Comparison of ENCODE assay signal across 16 cellular contexts in genomic region chr5:40046792-40047191, GRCh38.
DNase-seq lines count a peak whose midpoint lies in the region; ATAC-seq and TF ChIP-seq lines count a peak whose summit lies in the region.
"Had no signal": no experiment of that assay in that cellular context is flagged by ENCODE, and none has a peak within 500 bp of the region (broad histone marks: within the 10 kb centered on the region; RNA-seq: fewer than 3 reads in every experiment).

No MANE protein-coding gene starts in this region.

- H3K27me3 ChIP-seq in IMR-90 (ENCODE audit: control insufficient read depth, insufficient read depth, low read length): no peaks in the 10 kb centered on the region
- H3K27me3 ChIP-seq in mammary epithelial cell (ENCODE audit: insufficient read depth, low read length): no peaks in the 10 kb centered on the region
- no peaks in the 10 kb centered on the region for H3K27me3 ChIP-seq in heart left ventricle
- H3K27me3 ChIP-seq: ovary had no signal

- no peaks in the 10 kb centered on the region for H3K9me3 ChIP-seq in IMR-90 (ENCODE audit: control insufficient read depth, insufficient read depth, low read length)
- no peaks in the 10 kb centered on the region for H3K9me3 ChIP-seq in mammary epithelial cell (replicated peaks; ENCODE audit: insufficient read depth, low read length)
- H3K9me3 ChIP-seq in heart left ventricle: peaks cover 0 to 6% (median 0%) of the 10 kb centered on the region in 12 donors
- H3K9me3 ChIP-seq: A549, ovary, SK-N-SH had no signal

- no peaks in the 10 kb centered on the region for H3K9me1 ChIP-seq in IMR-90 (ENCODE audit: insufficient read depth, low read length)

- TF ChIP-seq POLR2A in IMR-90 (IDR thresholded peaks at IDR 0.05; ENCODE audit: low read depth, low read length): no peak
- no peak for TF ChIP-seq POLR2A in heart left ventricle (IDR thresholded peaks at IDR 0.05)

- H3K79me1 ChIP-seq in IMR-90 (ENCODE audit: low read depth in 1 of 2, low read length in 2 of 2): no peaks in the 10 kb centered on the region

- H3K4ac ChIP-seq in IMR-90 (ENCODE audit: low read depth, low read length): no peak overlapping the region

- intact Hi-C loops in IMR-90 (cut with micrococcal nuclease) (no loop called here), mammary epithelial cell (cut with micrococcal nuclease) (no loop called here), heart left ventricle (cut with DNase I) (no loop called here)

- TF ChIP-seq CTCF in IMR-90 (conservative IDR thresholded peaks at IDR 0.05; ENCODE audit: low read depth, low read length): no peak
- no peak for TF ChIP-seq CTCF in mammary epithelial cell (conservative IDR thresholded peaks at IDR 0.05 in 1 of 2, IDR thresholded peaks at IDR 0.05 in 1 of 2; ENCODE audit: extremely low read depth in 1 of 2, insufficient read depth in 1 of 2, low read depth in 1 of 2, low read length in 2 of 2)
- no peak for TF ChIP-seq CTCF in osteocyte (IDR thresholded peaks at IDR 0.05)
- no peak for TF ChIP-seq CTCF in heart left ventricle (IDR thresholded peaks at IDR 0.05)

- TF ChIP-seq RAD21 in IMR-90 (IDR thresholded peaks at IDR 0.05; ENCODE audit: low read length): no peak

- H3K79me2 ChIP-seq in mammary epithelial cell (ENCODE audit: insufficient read depth, low read length): no peaks in the 10 kb centered on the region

- peak; percentile 44 for DNase-seq in A172 (ENCODE audit: low spot score)
- DNase-seq in IMR-90: peak; percentile 12
- peak; percentile 77 for DNase-seq in mammary epithelial cell
- DNase-seq in iris pigment epithelial cell (ENCODE audit: low read depth): peak; percentile 84
- no peak for DNase-seq in osteocyte (ENCODE audit: extremely low spot score, unreplicated experiment)
- DNase-seq in OCI-M1 (lab: John Stamatoyannopoulos, UW): no peak
- no peak for DNase-seq in CD1c-positive myeloid dendritic cell (ENCODE audit: extremely low spot score)
- DNase-seq in heart left ventricle: no peak
- DNase-seq: activated naive CD4-positive, alpha-beta T cell treated with anti-CD3 and anti-CD28 coated beads for 36 hours; NCI-H2081 treated with DMSO at 0.1 percent for 48 hours; ovary; SK-N-SH; stimulated activated CD4-positive, alpha-beta T cell treated with anti-CD3 and anti-CD28 coated beads, Interleukin-15, amount 100 ng/mL, for 24 hours had no signal

- no peak overlapping the region for H3K56ac ChIP-seq in IMR-90 (ENCODE audit: extremely low read depth, insufficient read depth, low read length)

- no peak overlapping the region for H2BK5ac ChIP-seq in IMR-90 (ENCODE audit: low read depth, low read length, poor library complexity, severe bottlenecking)

- H2BK120ac ChIP-seq in IMR-90 (ENCODE audit: low read depth, low read length): no peak overlapping the region

- ATAC-seq in IMR-90 (ENCODE audit: low read depth) (no peak; the same call in 1 of the 2 replicates), heart left ventricle (no peak)
- ATAC-seq: A549 had no signal

- H3K27ac Mint-ChIP-seq in osteocyte (ENCODE audit: unreplicated experiment): no peak overlapping the region
- H3K27ac Mint-ChIP-seq: activated naive CD4-positive, alpha-beta T cell treated with anti-CD3 and anti-CD28 coated beads for 36 hours; mesothelial cell of epicardium had no signal

- H2AK9ac ChIP-seq in IMR-90 (replicated peaks; ENCODE audit: low read depth, low read length, poor library complexity): no peak overlapping the region

- dilution Hi-C loops in IMR-90 (cut with HindIII; ENCODE audit: low sequenced_read_pairs, unreplicated experiment) (no loop called here), mammary epithelial cell (cut with HindIII; ENCODE audit: low sequenced_read_pairs) (no loop called here)

- in situ Hi-C loops in IMR-90 (cut with MboI; ENCODE audit: low sequenced_read_pairs) (no loop called here), mammary epithelial cell (cut with MboI; ENCODE audit: low sequenced_read_pairs in 2 of 2) (no loop called here)

- no peak overlapping the region for H3K9ac ChIP-seq in IMR-90 (ENCODE audit: low read depth, low read length)
- no peak overlapping the region for H3K9ac ChIP-seq in mammary epithelial cell (ENCODE audit: insufficient read depth, low read length)
- H3K9ac ChIP-seq: SK-N-SH had no signal

- H3K36me3 ChIP-seq in IMR-90 (ENCODE audit: control insufficient read depth, insufficient read depth, low read length) (no peaks in the 10 kb centered on the region), mammary epithelial cell (ENCODE audit: insufficient read depth, low read length) (no peaks in the 10 kb centered on the region), heart left ventricle (no peaks in the 10 kb centered on the region)
- H3K36me3 ChIP-seq: ovary had no signal

- H4K8ac ChIP-seq in IMR-90 (ENCODE audit: low read depth in 2 of 2, low read length in 2 of 2): no peak overlapping the region

- H2AFZ ChIP-seq in IMR-90 (replicated peaks; ENCODE audit: low read length, poor library complexity) (no peak overlapping the region), mammary epithelial cell (ENCODE audit: low read depth, low read length) (no peak overlapping the region)

- H3K4me3 ChIP-seq in IMR-90 (ENCODE audit: insufficient read depth, low read depth, low read length) (no peak overlapping the region), mammary epithelial cell (replicated peaks in 1 of 3; ENCODE audit: insufficient read depth in 1 of 3, low read depth in 2 of 3, low read length in 3 of 3) (no peak overlapping the region), heart left ventricle (no peak overlapping the region)
- H3K4me3 ChIP-seq: A549, ovary had no signal

- POLR2A ChIA-PET in IMR-90 (lab: Charles Lee; ENCODE audit: unreplicated experiment): no interaction called here

- no peak overlapping the region for H4K91ac ChIP-seq in IMR-90 (ENCODE audit: insufficient read depth, low read depth, low read length)

- H4K5ac ChIP-seq in IMR-90 (ENCODE audit: low read depth, low read length): no peak overlapping the region

- H3K4me1 Mint-ChIP-seq in osteocyte (ENCODE audit: unreplicated experiment): no peaks in the 10 kb centered on the region
- H3K4me1 Mint-ChIP-seq: central memory CD8-positive, alpha-beta T cell had no signal

- CTCF ChIA-PET in IMR-90 (lab: Yijun Ruan, JAX) (no interaction called here), mammary epithelial cell (lab: Charles Lee; ENCODE audit: low non-redundant PET) (no interaction called here)

- H3K27ac ChIP-seq in IMR-90 (ENCODE audit: insufficient read depth, low read length) (no peak overlapping the region), mammary epithelial cell (ENCODE audit: insufficient read depth, low read depth, low read length) (no peak overlapping the region), heart left ventricle (no peak overlapping the region)
- H3K27ac ChIP-seq: A549, ovary had no signal

- no peaks in the 10 kb centered on the region for H3K4me1 ChIP-seq in IMR-90 (ENCODE audit: control insufficient read depth, insufficient read depth, low read length)
- peaks cover 12% of the 10 kb centered on the region for H3K4me1 ChIP-seq in mammary epithelial cell (ENCODE audit: insufficient read depth, low read length)
- no peaks in the 10 kb centered on the region for H3K4me1 ChIP-seq in heart left ventricle
- H3K4me1 ChIP-seq: A549 had no signal

- no CpG with 5 or more reads among the region's 1 CpG for WGBS in IMR-90 (ENCODE audit: extremely low coverage in 2 of 2, insufficient read length in 1 of 2), 2 experiments
- WGBS in mammary epithelial cell (ENCODE audit: low coverage, missing lambda C conversion rate): 82% methylated on average over 1 of the region's 1 CpG
- whole genome bisulfite sequencing in heart left ventricle, 4 donors: 60 to 76% (median 69%) methylated on average over 1 of the region's 1 CpG

- H3K4me3 Mint-ChIP-seq in osteocyte (ENCODE audit: unreplicated experiment): no peak overlapping the region
- H3K4me3 Mint-ChIP-seq: activated naive CD4-positive, alpha-beta T cell treated with anti-CD3 and anti-CD28 coated beads for 36 hours; central memory CD8-positive, alpha-beta T cell; mesothelial cell of epicardium had no signal

- H2BK20ac ChIP-seq in IMR-90 (ENCODE audit: low read depth, low read length): no peak overlapping the region

- H2BK15ac ChIP-seq in IMR-90 (ENCODE audit: low read depth, low read length): no peak overlapping the region

- H3K9me3 Mint-ChIP-seq in osteocyte (ENCODE audit: unreplicated experiment): no peaks in the 10 kb centered on the region
- H3K9me3 Mint-ChIP-seq: activated naive CD4-positive, alpha-beta T cell treated with anti-CD3 and anti-CD28 coated beads for 36 hours; central memory CD8-positive, alpha-beta T cell had no signal

- H2AK5ac ChIP-seq in IMR-90 (ENCODE audit: low read depth, low read length): no peak overlapping the region

- no peaks in the 10 kb centered on the region for H3K36me3 Mint-ChIP-seq in osteocyte (ENCODE audit: unreplicated experiment)
- H3K36me3 Mint-ChIP-seq: mesothelial cell of epicardium had no signal

- no peak overlapping the region for H3K14ac ChIP-seq in IMR-90 (replicated peaks; ENCODE audit: low read depth, low read length)

- no peak overlapping the region for H3K4me2 ChIP-seq in IMR-90 (ENCODE audit: low read depth, low read length)
- peak overlapping the region; percentile 43 for H3K4me2 ChIP-seq in mammary epithelial cell (ENCODE audit: insufficient read depth, low read depth, low read length)
- H3K4me2 ChIP-seq: A549, SK-N-SH had no signal

- H3K18ac ChIP-seq in IMR-90 (ENCODE audit: low read depth, low read length): no peak overlapping the region

- no peak overlapping the region for H3K23ac ChIP-seq in IMR-90 (ENCODE audit: low read depth, low read length)

- H3K27me3 Mint-ChIP-seq in osteocyte (ENCODE audit: unreplicated experiment): peaks cover 53% of the 10 kb centered on the region
- H3K27me3 Mint-ChIP-seq: central memory CD8-positive, alpha-beta T cell had no signal

- no peaks in the 10 kb centered on the region for H4K20me1 ChIP-seq in IMR-90 (ENCODE audit: insufficient read depth, low read length)
- no peaks in the 10 kb centered on the region for H4K20me1 ChIP-seq in mammary epithelial cell (ENCODE audit: insufficient read depth, low read length)

- no TSS peak for BruUV-seq in IMR-90 (replicated peaks; lab: Mats Ljungman, UMichigan)
- BruUV-seq in mammary epithelial cell (replicated peaks; lab: Mats Ljungman, UMichigan): no TSS peak

TF ChIP-seq in IMR-90, 13 proteins besides CTCF, POLR2A, EP300 and RAD21 (continues in another document):
- TF ChIP-seq MAFK (IDR thresholded peaks at IDR 0.05; ENCODE audit: low read depth, low read length) (no peak), CHD1 (IDR thresholded peaks at IDR 0.05; ENCODE audit: low read depth, low read length) (no peak), SMC3 (IDR thresholded peaks at IDR 0.05; ENCODE audit: low read depth, low read length) (no peak), NFE2L2 (IDR thresholded peaks at IDR 0.05; ENCODE audit: low read depth, low read length) (no peak), MXI1 (IDR thresholded peaks at IDR 0.05; ENCODE audit: borderline replicate concordance, low read depth, low read length) (no peak), CEBPB (IDR thresholded peaks at IDR 0.05; ENCODE audit: low read depth, low read length) (no peak), MAZ (IDR thresholded peaks at IDR 0.05; ENCODE audit: borderline replicate concordance, low read depth, low read length) (no peak), FOS (IDR thresholded peaks at IDR 0.05; ENCODE audit: low read depth, low read length) (no peak)

Comparison
In these comparisons a context has a peak if more than half of its experiments do, and no peak if none do; other contexts are left out.
1. DNase-seq: peak in A172 (single experiment), IMR-90 (single experiment), mammary epithelial cell (single experiment) and iris pigment epithelial cell (single experiment); none in osteocyte (single experiment), OCI-M1 (single experiment), CD1c-positive myeloid dendritic cell (single experiment) and heart left ventricle (0 of 5).